In genomic region chr22:24474221-24474620, GRCh38 we compare ENCODE assay signal across 13 cellular contexts. TPM values are rescaled to one million over a fixed set of nuclear protein-coding genes. Genes with fewer than 3 reads are reported as not detected.
DNase-seq lines count a peak whose midpoint lies in the region; ATAC-seq and TF ChIP-seq lines count a peak whose summit lies in the region.
"Had no signal": no experiment of that assay in that cellular context is flagged by ENCODE, and none has a peak within 500 bp of the region (broad histone marks: within the 10 kb centered on the region; RNA-seq: fewer than 3 reads in every experiment).

No MANE protein-coding gene starts in this region.

- H3K27ac ChIP-seq in Panc1 (ENCODE audit: low read length) (peak overlapping the region; percentile 63; the same call in 1 of the 2 replicates), ascending aorta (no peak overlapping the region)
- H3K27ac ChIP-seq: SK-N-MC had no signal

- intact Hi-C loops in Calu3 (cut with micrococcal nuclease; ENCODE audit: unreplicated experiment): no loop called here
- intact Hi-C loops in Panc1 (cut with micrococcal nuclease; ENCODE audit: unreplicated experiment): no loop called here
- intact Hi-C loops in ascending aorta (cut with DNase I): no loop called here

- H3K36me3 ChIP-seq in Panc1 (ENCODE audit: control insufficient read depth, insufficient read depth, low read length) (no peaks in the 10 kb centered on the region), ascending aorta (no peaks in the 10 kb centered on the region)

- no peak overlapping the region for H3K4me3 Mint-ChIP-seq in Calu3 (ENCODE audit: low read depth, unreplicated experiment)
- H3K4me3 Mint-ChIP-seq: activated CD8-positive, alpha-beta T cell treated with anti-CD3 and anti-CD28 coated beads, Interleukin-2, amount 10 ng/mL, durations not matched to agents 7 days and 5 days had no signal

- H3K36me3 Mint-ChIP-seq in Calu3 (ENCODE audit: insufficient read depth, unreplicated experiment): peaks cover 4% of the 10 kb centered on the region
- H3K36me3 Mint-ChIP-seq in activated naive CD4-positive, alpha-beta T cell treated with anti-CD3 and anti-CD28 coated beads, Interleukin-2, amount 50 U/mL, for 72 hours: no peaks in the 10 kb centered on the region

- in situ Hi-C loops in Panc1 (cut with HindIII; ENCODE audit: low pct_unique_long_range_greater_than_20kb, low sequenced_read_pairs): no loop called here

- POLR2A ChIA-PET in Panc1 (lab: Charles Lee): no interaction called here

- H3K4me1 Mint-ChIP-seq in Calu3 (ENCODE audit: low read depth, unreplicated experiment): peaks cover 17% of the 10 kb centered on the region

- no peak for TF ChIP-seq CTCF in Calu3 (IDR thresholded peaks at IDR 0.05; ENCODE audit: unreplicated experiment)
- no peak for TF ChIP-seq CTCF in Panc1 (IDR thresholded peaks at IDR 0.05)
- TF ChIP-seq CTCF in epithelial cell of proximal tubule (conservative IDR thresholded peaks at IDR 0.05; ENCODE audit: low read depth, low read length): no peak
- no peak for TF ChIP-seq CTCF in ascending aorta (IDR thresholded peaks at IDR 0.05)

- BruUV-seq in Calu3 (replicated peaks; lab: Mats Ljungman, UMichigan) (no TSS peak), Panc1 (replicated peaks; lab: Mats Ljungman, UMichigan) (no TSS peak)

- peak overlapping the region; percentile 33 for H3K27ac Mint-ChIP-seq in Calu3 (ENCODE audit: unreplicated experiment)
- H3K27ac Mint-ChIP-seq in activated naive CD4-positive, alpha-beta T cell treated with anti-CD3 and anti-CD28 coated beads, Interleukin-2, amount 50 U/mL, for 72 hours: no peak overlapping the region
- H3K27ac Mint-ChIP-seq: activated CD8-positive, alpha-beta T cell treated with anti-CD3 and anti-CD28 coated beads, Interleukin-2, amount 10 ng/mL, durations not matched to agents 7 days and 5 days had no signal

- H3K9me3 ChIP-seq in Panc1 (ENCODE audit: control insufficient read depth, insufficient read depth, low read depth, low read length): no peaks in the 10 kb centered on the region
- H3K9me3 ChIP-seq in ascending aorta: no peaks in the 10 kb centered on the region

- DNase-seq in Calu3 (peak; percentile 26), Panc1 (ENCODE audit: low read depth, low spot score) (no peak), epithelial cell of proximal tubule (ENCODE audit: low read depth) (peak; percentile 82), non-pigmented ciliary epithelial cell (ENCODE audit: low read depth) (peak; percentile 84), UCSD-AML1 (lab: John Stamatoyannopoulos, UW; ENCODE audit: unreplicated experiment) (no peak), ascending aorta (ENCODE audit: low spot score in 2 of 2) (no peak)
- DNase-seq in activated naive CD4-positive, alpha-beta T cell treated with anti-CD3 and anti-CD28 coated beads, Interleukin-2, amount 50 U/mL, for 72 hours (ENCODE audit: low spot score in 2 of 2): no peak
- DNase-seq: activated CD8-positive, alpha-beta T cell treated with anti-CD3 and anti-CD28 coated beads, Interleukin-2, amount 10 ng/mL, durations not matched to agents 7 days and 5 days; caudate nucleus; NCI-H146; retina had no signal

- ATAC-seq in Panc1: peak; percentile 92
- no peak for ATAC-seq in HG03565 (IDR thresholded peaks at IDR 0.05; ENCODE audit: unreplicated experiment)
- ATAC-seq in activated naive CD4-positive, alpha-beta T cell treated with anti-CD3 and anti-CD28 coated beads, Interleukin-2, amount 50 U/mL, for 72 hours: no peak
- ATAC-seq: activated CD8-positive, alpha-beta T cell treated with anti-CD3 and anti-CD28 coated beads, Interleukin-2, amount 10 ng/mL, durations not matched to agents 7 days and 5 days had no signal

- no peaks in the 10 kb centered on the region for H3K27me3 Mint-ChIP-seq in Calu3 (ENCODE audit: unreplicated experiment)

- H3K27me3 ChIP-seq in Panc1 (ENCODE audit: control insufficient read depth, insufficient read depth, low read length): no peaks in the 10 kb centered on the region
- H3K27me3 ChIP-seq in ascending aorta: no peaks in the 10 kb centered on the region

- no peaks in the 10 kb centered on the region; the same call in 1 of the 2 replicates for H3K4me1 ChIP-seq in Panc1 (ENCODE audit: control insufficient read depth, insufficient read depth, low read length)
- no peaks in the 10 kb centered on the region for H3K4me1 ChIP-seq in ascending aorta

- no peaks in the 10 kb centered on the region for H3K9me3 Mint-ChIP-seq in Calu3 (ENCODE audit: low read depth, unreplicated experiment)
- H3K9me3 Mint-ChIP-seq in activated naive CD4-positive, alpha-beta T cell treated with anti-CD3 and anti-CD28 coated beads, Interleukin-2, amount 50 U/mL, for 72 hours: no peaks in the 10 kb centered on the region

- CTCF ChIA-PET in Calu3 (lab: Charles Lee) (interaction anchor here (1.4 to 2.4 kb wide), 2 partner anchors 12 to 13 kb away, joined by 4 to 6 read pairs; no protein-coding TSS in a partner anchor), Panc1 (lab: Charles Lee) (interaction anchor here (0.6 to 0.8 kb wide), 2 partner anchors 49 to 346 kb away, joined by 3 to 4 read pairs; no protein-coding TSS in a partner anchor)

- H3K4me3 ChIP-seq in Panc1 (ENCODE audit: low read depth in 2 of 2, low read length in 2 of 2): no peak overlapping the region
- H3K4me3 ChIP-seq in epithelial cell of proximal tubule (ENCODE audit: low read depth, low read length): no peak overlapping the region
- no peak overlapping the region for H3K4me3 ChIP-seq in ascending aorta
- H3K4me3 ChIP-seq: SK-N-MC had no signal

RNA-seq across cellular contexts. Expression of gene UPB1, which starts 20.9 kb away (rescaled TPM):
- total RNA-seq in Calu3 (2022): 0.22 and 0.50 TPM in 2 replicates
- 0.10 TPM for total RNA-seq in Panc1 (2021; ENCODE audit: unreplicated experiment)
- not detected for polyA plus RNA-seq in Panc1 (2012; ENCODE audit: insufficient read length)
- total RNA-seq in epithelial cell of proximal tubule: not detected in 2 replicates
- total RNA-seq in activated naive CD4-positive, alpha-beta T cell treated with anti-CD3 and anti-CD28 coated beads, Interleukin-2, amount 50 U/mL, for 72 hours: under 1 TPM; 0.23 to 0.57 TPM
- total RNA-seq in ascending aorta: not detected

RNA-seq across cellular contexts. Expression of gene ADORA2A, which starts 46.8 kb away (rescaled TPM):
- total RNA-seq in Calu3 (2022) (2.4 and 2.9 TPM in 2 replicates), Panc1 (2021; ENCODE audit: unreplicated experiment) (11.5 TPM), epithelial cell of proximal tubule (0.36 TPM in 1 of 2 replicates, not detected in the other), ascending aorta (14.7 TPM)
- polyA plus RNA-seq in Panc1 (2012; ENCODE audit: insufficient read length): 8.2 TPM
- total RNA-seq in activated naive CD4-positive, alpha-beta T cell treated with anti-CD3 and anti-CD28 coated beads, Interleukin-2, amount 50 U/mL, for 72 hours: 10 to 100 TPM; 33.8 to 34.4 TPM

Comparison
In these comparisons a context has a peak if more than half of its experiments do, and no peak if none do; other contexts are left out.
1. DNase-seq: peak in Calu3 (single experiment), epithelial cell of proximal tubule (single experiment) and non-pigmented ciliary epithelial cell (single experiment); none in Panc1 (single experiment), UCSD-AML1 (single experiment), activated naive CD4-positive, alpha-beta T cell treated with anti-CD3 and anti-CD28 coated beads, Interleukin-2, amount 50 U/mL, for 72 hours (0 of 2) and ascending aorta (0 of 2).